ENCODE assay signal across 8 cellular contexts in genomic region chr1:6613361-6614018, GRCh38. TPM values are rescaled to one million over a fixed set of nuclear protein-coding genes. Genes with fewer than 3 reads are reported as not detected.
DNase-seq lines count a peak whose midpoint lies in the region; ATAC-seq and TF ChIP-seq lines count a peak whose summit lies in the region.

Gene PHF13, plus strand, starts transcription at chr1:6613731. Its CDS starts 336 bp downstream, at chr1:6614067.

- H3K4me1 ChIP-seq in Caco-2 (peaks cover 6% of the 10 kb centered on the region; the same call in 1 of the 2 replicates), mesenchymal stem cell (ENCODE audit: control insufficient read depth, insufficient read depth, low read depth, low read length) (peaks cover 8% of the 10 kb centered on the region)

- ATAC-seq in GM21390 (IDR thresholded peaks at IDR 0.05; ENCODE audit: unreplicated experiment): peak; percentile 89
- ATAC-seq in effector memory CD8-positive, alpha-beta T cell (replicated peaks): peak; percentile 95

- H3K79me1 ChIP-seq in mesenchymal stem cell (replicated peaks; ENCODE audit: low read length, poor library complexity, severe bottlenecking): peaks cover 8% of the 10 kb centered on the region

- H2BK15ac ChIP-seq in mesenchymal stem cell (ENCODE audit: low read depth, poor library complexity, severe bottlenecking): peak within 1 kb of the TSS; percentile 69

- peaks cover 12% of the 10 kb centered on the region for H3K36me3 Mint-ChIP-seq in Caco-2 (ENCODE audit: insufficient read depth, unreplicated experiment)
- H3K36me3 Mint-ChIP-seq in effector memory CD8-positive, alpha-beta T cell (ENCODE audit: insufficient read depth): peaks cover 13% of the 10 kb centered on the region

- peaks cover 6% of the 10 kb centered on the region for H3K4me1 Mint-ChIP-seq in Caco-2 (ENCODE audit: low read depth, unreplicated experiment)
- peaks cover 13 to 15% of the 10 kb centered on the region in 2 donors for H3K4me1 Mint-ChIP-seq in effector memory CD8-positive, alpha-beta T cell (ENCODE audit: low read depth in 2 of 2)

- H3K9me3 Mint-ChIP-seq in Caco-2 (ENCODE audit: unreplicated experiment): no peaks in the 10 kb centered on the region
- no peaks in the 10 kb centered on the region for H3K9me3 Mint-ChIP-seq in effector memory CD8-positive, alpha-beta T cell

- H3K18ac ChIP-seq in mesenchymal stem cell (ENCODE audit: low read depth in 1 of 2, low read length in 2 of 2): peak within 1 kb of the TSS; percentile 96 to 98

- no peak for TF ChIP-seq CTCF in Caco-2 (IDR thresholded peaks at IDR 0.05; ENCODE audit: insufficient read depth in 1 of 2, low read depth in 1 of 2, low read length in 1 of 2, severe bottlenecking in 1 of 2, unreplicated experiment in 1 of 2)

- no TSS peak for BruUV-seq in Caco-2 (replicated peaks; lab: Mats Ljungman, UMichigan)

- peak within 1 kb of the TSS; percentile 89 to 90 for H3K23ac ChIP-seq in mesenchymal stem cell (ENCODE audit: low read length in 2 of 2)

- peak within 1 kb of the TSS; percentile 75 for H4K8ac ChIP-seq in mesenchymal stem cell (ENCODE audit: low read length)

- H4K91ac ChIP-seq in mesenchymal stem cell (ENCODE audit: low read length): peak within 1 kb of the TSS; percentile 86

- peak within 1 kb of the TSS; percentile 51 for H3K27ac ChIP-seq in mesenchymal stem cell (ENCODE audit: low read length, poor library complexity, severe bottlenecking)

- peak within 1 kb of the TSS; percentile 75 for H3K4me2 ChIP-seq in mesenchymal stem cell (ENCODE audit: low read length, poor library complexity, severe bottlenecking)

- DNase-seq in Caco-2 (peak; percentile 99), HUDEP-2 (lab: John Stamatoyannopoulos, UW; ENCODE audit: unreplicated experiment in 76 of 76) (peak; percentile 67 to 99 (median 99)), NOMO-1 treated with dmso at 0.1 percent for 144 hours (lab: John Stamatoyannopoulos, UW; ENCODE audit: unreplicated experiment) (peak; percentile 98), mesenchymal stem cell (peak; percentile 99)
- peak; percentile 96 to 99 (median 98) for DNase-seq in activated CD8-positive, alpha-beta memory T cell treated with anti-CD3 and anti-CD28 coated beads for 48 hours (ENCODE audit: low read depth in 2 of 3, low spot score in 2 of 3)
- DNase-seq in effector memory CD8-positive, alpha-beta T cell: peak; percentile 99
- peak; percentile 99 for DNase-seq in stimulated activated CD8-positive, alpha-beta memory T cell treated with anti-CD3 and anti-CD28 coated beads, Interleukin-12 subunit alpha, Interleukin-12 subunit beta, amount 100 ng/mL, for 24 hours (ENCODE audit: extremely low read depth)

- peak within 1 kb of the TSS; percentile 96 for H3K9ac ChIP-seq in mesenchymal stem cell (ENCODE audit: low read length)

- under 1% methylated on average over 48 of the region's 84 CpGs for WGBS in mesenchymal stem cell

- intact Hi-C loops in Caco-2 (cut with micrococcal nuclease; ENCODE audit: unreplicated experiment): loop anchor here (1.0 kb wide), 1 partner anchor 9 kb away; no protein-coding TSS in a partner anchor

- no peak within 1 kb of the TSS for H2AFZ ChIP-seq in mesenchymal stem cell (ENCODE audit: low read depth, low read length)

- H3K4me3 ChIP-seq in Caco-2 (ENCODE audit: low read depth, low read length) (peak within 1 kb of the TSS; percentile 76), mesenchymal stem cell (ENCODE audit: insufficient read depth in 1 of 2, low read depth in 1 of 2, low read length in 2 of 2) (peak within 1 kb of the TSS; percentile 97 to 100)

- H2BK120ac ChIP-seq in mesenchymal stem cell (ENCODE audit: low read depth, low read length): peak within 1 kb of the TSS; percentile 92

- no peaks in the 10 kb centered on the region for H3K36me3 ChIP-seq in Caco-2 (ENCODE audit: control insufficient read depth, insufficient read depth, low read length)
- H3K36me3 ChIP-seq in mesenchymal stem cell (ENCODE audit: control insufficient read depth in 1 of 2, insufficient read depth in 2 of 2, low read depth in 1 of 2, low read length in 2 of 2): peaks cover 11 to 12% of the 10 kb centered on the region in 2 experiments

- peak within 1 kb of the TSS; percentile 93 for H3K4me3 Mint-ChIP-seq in Caco-2 (ENCODE audit: unreplicated experiment)
- peak within 1 kb of the TSS; percentile 90 to 93 for H3K4me3 Mint-ChIP-seq in effector memory CD8-positive, alpha-beta T cell

- peak within 1 kb of the TSS; percentile 64 for H3K27ac Mint-ChIP-seq in Caco-2 (ENCODE audit: unreplicated experiment)
- H3K27ac Mint-ChIP-seq in effector memory CD8-positive, alpha-beta T cell: peak within 1 kb of the TSS; percentile 81

- CTCF ChIA-PET in Caco-2 (lab: Charles Lee): interaction anchor here (0.5 to 0.6 kb wide), 3 partner anchors 16 to 113 kb away, joined by 4 to 8 read pairs (median 6); partner anchors contain the start of gene DNAJC11

- peak within 1 kb of the TSS; percentile 86 to 90 for H3K14ac ChIP-seq in mesenchymal stem cell (ENCODE audit: low read length in 2 of 2)

- H2BK12ac ChIP-seq in mesenchymal stem cell (ENCODE audit: low read length in 2 of 2): peak within 1 kb of the TSS in 1 of 2 experiments; percentile 61

- no peaks in the 10 kb centered on the region for H3K27me3 ChIP-seq in Caco-2 (replicated peaks; ENCODE audit: control insufficient read depth, insufficient read depth, low read length)
- H3K27me3 ChIP-seq in mesenchymal stem cell (ENCODE audit: control insufficient read depth in 1 of 2, insufficient read depth in 1 of 2, low read length in 2 of 2): no peaks in the 10 kb centered on the region

- POLR2A ChIA-PET in Caco-2 (lab: Charles Lee): no interaction called here

- H3K4ac ChIP-seq in mesenchymal stem cell (ENCODE audit: low read depth in 1 of 2, low read length in 2 of 2): peak within 1 kb of the TSS; percentile 35 to 98

- H2BK5ac ChIP-seq in mesenchymal stem cell (ENCODE audit: low read depth, low read length, poor library complexity, severe bottlenecking): peak within 1 kb of the TSS; percentile 90

- H3K9me3 ChIP-seq in Caco-2 (no peaks in the 10 kb centered on the region), mesenchymal stem cell (ENCODE audit: control insufficient read depth, low read length) (no peaks in the 10 kb centered on the region)

- H2AK5ac ChIP-seq in mesenchymal stem cell (ENCODE audit: low read length, severe bottlenecking): no peak within 1 kb of the TSS

- no peaks in the 10 kb centered on the region for H3K27me3 Mint-ChIP-seq in Caco-2 (ENCODE audit: insufficient read depth, unreplicated experiment)
- no peaks in the 10 kb centered on the region for H3K27me3 Mint-ChIP-seq in effector memory CD8-positive, alpha-beta T cell

RNA-seq across cellular contexts. Expression of gene PHF13, which starts in this region (rescaled TPM):
- 20.0 and 21.8 TPM in 2 replicates for total RNA-seq in Caco-2 (2022)
- polyA plus RNA-seq in mesenchymal stem cell (2013, experiment 1 of 2): 16.0 TPM
- polyA plus RNA-seq in mesenchymal stem cell (2013, experiment 2 of 2): 15.7 TPM

Comparison
In these comparisons a context has a peak if more than half of its experiments do, and no peak if none do; other contexts are left out.
1. Peak in every context shown above with its lines: DNase-seq, ATAC-seq, H3K4me3 ChIP-seq and H3K27ac ChIP-seq.